1 cellular context compared by ENCODE assay signal in the genomic region with DNA sequence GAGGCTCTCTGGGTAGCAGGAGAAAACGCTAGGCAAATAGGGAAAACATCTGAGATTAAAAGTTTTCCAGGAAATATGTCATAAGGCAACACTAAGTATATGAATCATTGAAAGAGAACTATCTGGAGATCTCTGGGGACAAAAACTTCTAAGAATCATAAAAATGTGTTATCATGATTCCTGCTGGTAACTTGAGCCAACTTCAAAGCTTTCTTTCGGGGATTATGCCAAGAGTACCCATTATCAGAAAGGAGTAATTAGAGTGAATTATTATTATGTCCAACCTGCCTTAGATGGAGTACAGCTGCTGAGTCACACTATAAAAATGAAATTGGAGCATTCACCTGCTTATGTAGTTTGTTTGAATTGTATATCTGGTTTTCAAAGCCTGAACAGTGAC.
TF ChIP-seq lines count a peak whose summit lies in the region.

No MANE protein-coding gene starts in this region.

TF ChIP-seq in HEK293, 187 proteins besides CTCF, POLR2A, EP300 and RAD21 (continued from another document):
- TF ChIP-seq, protein P1, sequence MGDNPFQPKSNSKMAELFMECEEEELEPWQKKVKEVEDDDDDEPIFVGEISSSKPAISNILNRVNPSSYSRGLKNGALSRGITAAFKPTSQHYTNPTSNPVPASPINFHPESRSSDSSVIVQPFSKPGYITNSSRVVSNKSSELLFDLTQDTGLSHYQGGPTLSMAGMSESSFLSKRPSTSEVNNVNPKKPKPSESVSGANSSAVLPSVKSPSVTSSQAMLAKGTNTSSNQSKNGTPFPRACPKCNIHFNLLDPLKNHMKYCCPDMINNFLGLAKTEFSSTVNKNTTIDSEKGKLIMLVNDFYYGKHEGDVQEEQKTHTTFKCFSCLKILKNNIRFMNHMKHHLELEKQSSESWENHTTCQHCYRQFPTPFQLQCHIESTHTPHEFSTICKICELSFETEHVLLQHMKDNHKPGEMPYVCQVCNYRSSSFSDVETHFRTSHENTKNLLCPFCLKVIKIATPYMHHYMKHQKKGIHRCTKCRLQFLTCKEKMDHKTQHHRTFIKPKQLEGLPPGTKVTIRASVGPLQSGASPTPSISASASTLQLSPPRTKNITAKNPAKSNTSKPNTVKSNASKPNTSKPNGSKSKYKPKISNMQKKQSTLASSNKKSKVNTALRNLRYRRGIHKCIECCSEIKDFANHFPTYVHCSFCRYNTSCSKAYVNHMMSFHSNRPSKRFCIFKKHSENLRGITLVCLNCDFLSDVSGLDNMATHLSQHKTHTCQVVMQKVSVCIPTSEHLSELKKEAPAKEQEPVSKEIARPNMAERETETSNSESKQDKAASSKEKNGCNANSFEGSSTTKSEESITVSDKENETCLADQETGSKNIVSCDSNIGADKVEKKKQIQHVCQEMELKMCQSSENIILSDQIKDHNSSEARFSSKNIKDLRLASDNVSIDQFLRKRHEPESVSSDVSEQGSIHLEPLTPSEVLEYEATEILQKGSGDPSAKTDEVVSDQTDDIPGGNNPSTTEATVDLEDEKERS (tag by site-specific recombination; IDR thresholded peaks at IDR 0.05), result 0 out of 2 replicates have a peak, but pooled peaks have one; percentile 27
- peak; percentile 91 for TF ChIP-seq BCL11B (tag by site-specific recombination; IDR thresholded peaks at IDR 0.05; ENCODE audit: low read depth)
- TF ChIP-seq ZNF776 (tag by site-specific recombination; IDR thresholded peaks at IDR 0.05; ENCODE audit: borderline replicate concordance), result no peak
- peak; percentile 88 for TF ChIP-seq OVOL3 (tag by site-specific recombination; IDR thresholded peaks at IDR 0.05)
- TF ChIP-seq KLF16 (tag by site-specific recombination; IDR thresholded peaks at IDR 0.05), result 0 out of 2 replicates have a peak, but pooled peaks have one; percentile 31
- no peak for TF ChIP-seq ZNF37A (tag by site-specific recombination; IDR thresholded peaks at IDR 0.05)
- peak; percentile 80 for TF ChIP-seq HOXD13 (CRISPR knock-in tag; IDR thresholded peaks at IDR 0.05; ENCODE audit: borderline replicate concordance)
- peak; percentile 86 for TF ChIP-seq FEZF1 (tag by site-specific recombination; IDR thresholded peaks at IDR 0.05)
- TF ChIP-seq, protein P2, sequence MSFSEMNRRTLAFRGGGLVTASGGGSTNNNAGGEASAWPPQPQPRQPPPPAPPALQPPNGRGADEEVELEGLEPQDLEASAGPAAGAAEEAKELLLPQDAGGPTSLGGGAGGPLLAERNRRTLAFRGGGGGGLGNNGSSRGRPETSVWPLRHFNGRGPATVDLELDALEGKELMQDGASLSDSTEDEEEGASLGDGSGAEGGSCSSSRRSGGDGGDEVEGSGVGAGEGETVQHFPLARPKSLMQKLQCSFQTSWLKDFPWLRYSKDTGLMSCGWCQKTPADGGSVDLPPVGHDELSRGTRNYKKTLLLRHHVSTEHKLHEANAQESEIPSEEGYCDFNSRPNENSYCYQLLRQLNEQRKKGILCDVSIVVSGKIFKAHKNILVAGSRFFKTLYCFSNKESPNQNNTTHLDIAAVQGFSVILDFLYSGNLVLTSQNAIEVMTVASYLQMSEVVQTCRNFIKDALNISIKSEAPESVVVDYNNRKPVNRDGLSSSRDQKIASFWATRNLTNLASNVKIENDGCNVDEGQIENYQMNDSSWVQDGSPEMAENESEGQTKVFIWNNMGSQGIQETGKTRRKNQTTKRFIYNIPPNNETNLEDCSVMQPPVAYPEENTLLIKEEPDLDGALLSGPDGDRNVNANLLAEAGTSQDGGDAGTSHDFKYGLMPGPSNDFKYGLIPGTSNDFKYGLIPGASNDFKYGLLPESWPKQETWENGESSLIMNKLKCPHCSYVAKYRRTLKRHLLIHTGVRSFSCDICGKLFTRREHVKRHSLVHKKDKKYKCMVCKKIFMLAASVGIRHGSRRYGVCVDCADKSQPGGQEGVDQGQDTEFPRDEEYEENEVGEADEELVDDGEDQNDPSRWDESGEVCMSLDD (tag by site-specific recombination; IDR thresholded peaks at IDR 0.05), result no peak
- TF ChIP-seq TRIM28 (IDR thresholded peaks at IDR 0.05; ENCODE audit: borderline replicate concordance, low read length), result no peak; the same call in 1 of the 2 replicates
- no peak for TF ChIP-seq ZNF341 (tag by site-specific recombination; IDR thresholded peaks at IDR 0.05; ENCODE audit: low read depth)
- TF ChIP-seq ZNF391 (tag by site-specific recombination; IDR thresholded peaks at IDR 0.05; ENCODE audit: borderline replicate concordance, low read depth), result peak; percentile 65; the same call in 1 of the 2 replicates
- TF ChIP-seq ZNF394 (tag by site-specific recombination; IDR thresholded peaks at IDR 0.05; ENCODE audit: borderline replicate concordance), result peak; percentile 56; the same call in 1 of the 2 replicates
- peak; percentile 95 for TF ChIP-seq ZNF843 (tag by site-specific recombination; IDR thresholded peaks at IDR 0.05)
- no peak for TF ChIP-seq ZBTB48 (tag by site-specific recombination; IDR thresholded peaks at IDR 0.05)
- peak; percentile 70; the same call in 1 of the 2 replicates for TF ChIP-seq ZNF501 (tag by site-specific recombination; IDR thresholded peaks at IDR 0.05)
- TF ChIP-seq ZNF473 (tag by site-specific recombination; IDR thresholded peaks at IDR 0.05), result no peak
- TF ChIP-seq, protein P3, sequence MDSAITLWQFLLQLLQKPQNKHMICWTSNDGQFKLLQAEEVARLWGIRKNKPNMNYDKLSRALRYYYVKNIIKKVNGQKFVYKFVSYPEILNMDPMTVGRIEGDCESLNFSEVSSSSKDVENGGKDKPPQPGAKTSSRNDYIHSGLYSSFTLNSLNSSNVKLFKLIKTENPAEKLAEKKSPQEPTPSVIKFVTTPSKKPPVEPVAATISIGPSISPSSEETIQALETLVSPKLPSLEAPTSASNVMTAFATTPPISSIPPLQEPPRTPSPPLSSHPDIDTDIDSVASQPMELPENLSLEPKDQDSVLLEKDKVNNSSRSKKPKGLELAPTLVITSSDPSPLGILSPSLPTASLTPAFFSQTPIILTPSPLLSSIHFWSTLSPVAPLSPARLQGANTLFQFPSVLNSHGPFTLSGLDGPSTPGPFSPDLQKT (IDR thresholded peaks at IDR 0.05; ENCODE audit: borderline replicate concordance, low read depth, low read length), result no peak
- no peak for TF ChIP-seq ZNF138 (tag by site-specific recombination; IDR thresholded peaks at IDR 0.05; ENCODE audit: borderline replicate concordance)
- TF ChIP-seq MYNN (tag by site-specific recombination; IDR thresholded peaks at IDR 0.05; ENCODE audit: borderline replicate concordance), result no peak
- TF ChIP-seq KLF8 (tag by site-specific recombination; IDR thresholded peaks at IDR 0.05), result peak; percentile 81
- no peak for TF ChIP-seq ZNF585B (tag by site-specific recombination; IDR thresholded peaks at IDR 0.05)
- no peak for TF ChIP-seq ZNF354C (tag by site-specific recombination; IDR thresholded peaks at IDR 0.05; ENCODE audit: borderline replicate concordance, low read depth)
- TF ChIP-seq GLI2 (tag by site-specific recombination; IDR thresholded peaks at IDR 0.05; ENCODE audit: borderline replicate concordance, low read depth), result peak; percentile 83
- peak; percentile 91 for TF ChIP-seq ZXDB (tag by site-specific recombination; IDR thresholded peaks at IDR 0.05)
- no peak for TF ChIP-seq ZNF785 (tag by site-specific recombination; IDR thresholded peaks at IDR 0.05)
- no peak for TF ChIP-seq SCRT1 (tag by site-specific recombination; IDR thresholded peaks at IDR 0.05; ENCODE audit: borderline replicate concordance)
- TF ChIP-seq ZBTB7A (tag by site-specific recombination; IDR thresholded peaks at IDR 0.05; ENCODE audit: low read depth), result peak; percentile 68; the same call in 1 of the 2 replicates
- TF ChIP-seq ZNF510 (tag by site-specific recombination; IDR thresholded peaks at IDR 0.05; ENCODE audit: insufficient replicate concordance), result no peak
- TF ChIP-seq ZNF16 (tag by site-specific recombination; IDR thresholded peaks at IDR 0.05; ENCODE audit: low read depth), result no peak
- no peak for TF ChIP-seq ZNF292 (tag by site-specific recombination; IDR thresholded peaks at IDR 0.05; ENCODE audit: borderline replicate concordance, low read depth)
- TF ChIP-seq KLF7 (tag by site-specific recombination; IDR thresholded peaks at IDR 0.05; ENCODE audit: borderline replicate concordance), result no peak
- TF ChIP-seq, protein P4, sequence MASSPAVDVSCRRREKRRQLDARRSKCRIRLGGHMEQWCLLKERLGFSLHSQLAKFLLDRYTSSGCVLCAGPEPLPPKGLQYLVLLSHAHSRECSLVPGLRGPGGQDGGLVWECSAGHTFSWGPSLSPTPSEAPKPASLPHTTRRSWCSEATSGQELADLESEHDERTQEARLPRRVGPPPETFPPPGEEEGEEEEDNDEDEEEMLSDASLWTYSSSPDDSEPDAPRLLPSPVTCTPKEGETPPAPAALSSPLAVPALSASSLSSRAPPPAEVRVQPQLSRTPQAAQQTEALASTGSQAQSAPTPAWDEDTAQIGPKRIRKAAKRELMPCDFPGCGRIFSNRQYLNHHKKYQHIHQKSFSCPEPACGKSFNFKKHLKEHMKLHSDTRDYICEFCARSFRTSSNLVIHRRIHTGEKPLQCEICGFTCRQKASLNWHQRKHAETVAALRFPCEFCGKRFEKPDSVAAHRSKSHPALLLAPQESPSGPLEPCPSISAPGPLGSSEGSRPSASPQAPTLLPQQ (tag by site-specific recombination; IDR thresholded peaks at IDR 0.05), result 0 out of 2 replicates have a peak, but pooled peaks have one; percentile 41
- peak; percentile 48; the same call in 1 of the 2 replicates for TF ChIP-seq ZNF146 (tag by site-specific recombination; IDR thresholded peaks at IDR 0.05)
- 0 out of 2 replicates have a peak, but pooled peaks have one; percentile 45 for TF ChIP-seq ZBTB8A (tag by site-specific recombination; IDR thresholded peaks at IDR 0.05)
- 0 out of 2 replicates have a peak, but pooled peaks have one; percentile 14 for TF ChIP-seq ZNF626 (tag by site-specific recombination; IDR thresholded peaks at IDR 0.05)
- TF ChIP-seq ZFP3 (tag by site-specific recombination; IDR thresholded peaks at IDR 0.05; ENCODE audit: low read depth), result no peak
- TF ChIP-seq WT1 (tag by site-specific recombination; IDR thresholded peaks at IDR 0.05), result peak; percentile 74
